Comparison of ENCODE assay signal across 8 cellular contexts in the genomic region with DNA sequence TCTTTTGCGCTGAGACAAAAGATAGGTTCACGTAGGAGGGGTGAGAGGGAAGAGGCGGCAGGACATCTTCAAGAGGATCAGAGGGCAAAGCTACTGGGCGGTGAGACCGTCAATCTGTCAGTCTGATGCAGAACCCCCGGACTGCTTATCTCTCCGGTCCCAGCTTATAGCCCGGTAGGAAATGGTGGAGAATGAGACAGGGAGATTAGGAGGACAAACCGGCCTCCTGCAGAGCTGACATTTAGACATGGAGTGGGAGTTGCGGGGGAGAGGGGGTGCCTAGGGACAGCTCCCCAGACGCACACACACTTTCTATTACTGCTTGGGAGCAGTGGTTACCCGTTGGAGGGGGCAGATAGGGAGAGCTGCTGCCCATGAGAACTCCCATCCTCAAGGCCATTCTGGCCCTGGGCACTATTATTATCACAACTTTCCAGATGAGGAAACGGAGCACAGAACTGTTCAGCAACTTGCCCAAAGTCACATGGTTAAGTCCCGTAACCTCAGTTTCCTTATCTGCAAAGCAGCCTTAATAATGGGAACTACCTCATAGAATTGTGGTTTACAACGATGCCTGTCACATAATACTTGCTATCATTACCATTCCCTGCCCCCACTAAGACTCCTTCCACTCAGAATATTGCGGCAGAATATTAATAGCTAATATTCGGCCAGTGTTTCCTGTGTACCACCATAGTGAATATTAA. TPM values are rescaled to one million over a fixed set of nuclear protein-coding genes. Genes with fewer than 3 reads are reported as not detected.
DNase-seq lines count a peak whose midpoint lies in the region; ATAC-seq and TF ChIP-seq lines count a peak whose summit lies in the region.

No MANE protein-coding gene starts in this region.

- H3K27me3 Mint-ChIP-seq in CD8-positive, alpha-beta memory T cell = peaks cover 0 to 7% of the 10 kb centered on the region in 2 donors
- H3K27me3 Mint-ChIP-seq in neural crest cell (ENCODE audit: low read depth) = no peaks in the 10 kb centered on the region

- H3K36me3 Mint-ChIP-seq in CD8-positive, alpha-beta memory T cell = peaks cover 0 to 27% (median 0%) of the 10 kb centered on the region in 3 donors
- H3K36me3 Mint-ChIP-seq in neural crest cell (ENCODE audit: low read depth) = peaks cover 10% of the 10 kb centered on the region

- H3K9ac ChIP-seq in OCI-LY3 (ENCODE audit: low read length) = peak overlapping the region; percentile 91

- no peaks in the 10 kb centered on the region for H4K20me1 ChIP-seq in OCI-LY3 (ENCODE audit: insufficient read depth, low read length)

- no peaks in the 10 kb centered on the region for H3K9me3 ChIP-seq in CD8-positive, alpha-beta memory T cell (ENCODE audit: low read length)
- H3K9me3 ChIP-seq in OCI-LY3 (ENCODE audit: insufficient read depth, low read length) = no peaks in the 10 kb centered on the region
- H3K9me3 ChIP-seq in effector memory CD4-positive, alpha-beta T cell (ENCODE audit: control insufficient read depth, low read length) = no peaks in the 10 kb centered on the region

- H3K9me3 Mint-ChIP-seq in CD8-positive, alpha-beta memory T cell = no peaks in the 10 kb centered on the region
- peaks cover 4% of the 10 kb centered on the region for H3K9me3 Mint-ChIP-seq in neural crest cell

- peaks cover 5% of the 10 kb centered on the region for H3K4me1 ChIP-seq in CD8-positive, alpha-beta memory T cell (ENCODE audit: insufficient read depth, low read length)
- H3K4me1 ChIP-seq in OCI-LY3 (ENCODE audit: low read length) = peaks cover 11% of the 10 kb centered on the region
- no peaks in the 10 kb centered on the region for H3K4me1 ChIP-seq in effector memory CD4-positive, alpha-beta T cell (ENCODE audit: control insufficient read depth, insufficient read depth, low read length, poor library complexity, severe bottlenecking)

- peak overlapping the region; percentile 87 for H3K4me3 ChIP-seq in CD8-positive, alpha-beta memory T cell (ENCODE audit: low read length)
- peak overlapping the region; percentile 95 for H3K4me3 ChIP-seq in OCI-LY3 (ENCODE audit: low read length)
- peak overlapping the region; percentile 86 for H3K4me3 ChIP-seq in effector memory CD4-positive, alpha-beta T cell (ENCODE audit: insufficient read depth, low read depth, low read length, poor library complexity, severe bottlenecking)

- ATAC-seq in GM21390 (IDR thresholded peaks at IDR 0.05; ENCODE audit: unreplicated experiment) = no peak
- no peak for ATAC-seq in HG03039 (IDR thresholded peaks at IDR 0.05; ENCODE audit: unreplicated experiment)

- POLR2A ChIA-PET in CD8-positive, alpha-beta memory T cell (lab: Charles Lee) = interaction anchor here (0.6 to 1.9 kb wide), 7 partner anchors 63 to 124 kb away, joined by 3 to 9 read pairs (median 4); a partner anchor contains a TSS

- peak overlapping the region; percentile 95 for H3K27ac ChIP-seq in CD8-positive, alpha-beta memory T cell (ENCODE audit: low read depth, low read length)
- peak overlapping the region; percentile 82 for H3K27ac ChIP-seq in OCI-LY3 (ENCODE audit: low read length)
- H3K27ac ChIP-seq in effector memory CD4-positive, alpha-beta T cell (ENCODE audit: insufficient read depth, low read length, poor library complexity, severe bottlenecking) = peak overlapping the region; percentile 91

- H3K4me3 Mint-ChIP-seq in CD8-positive, alpha-beta memory T cell = peak overlapping the region; percentile 91 to 98 (median 95)
- peak overlapping the region; percentile 96 for H3K4me3 Mint-ChIP-seq in neural crest cell

- CTCF ChIA-PET in CD8-positive, alpha-beta memory T cell (lab: Charles Lee) = interaction anchor here (0.9 to 1.8 kb wide), 3 partner anchors 63 to 152 kb away, joined by 3 to 6 read pairs (median 5); a partner anchor contains a TSS

- no peak for TF ChIP-seq CTCF in OCI-LY3 (IDR thresholded peaks at IDR 0.05; ENCODE audit: low read depth, low read length)
- TF ChIP-seq CTCF in neural crest cell (conservative IDR thresholded peaks at IDR 0.05) = no peak

- peak overlapping the region; percentile 93 for H2AFZ ChIP-seq in OCI-LY3 (ENCODE audit: low read depth, low read length)

- H3K4me2 ChIP-seq in OCI-LY3 (ENCODE audit: low read length) = peak overlapping the region; percentile 61

- H3K27me3 ChIP-seq in CD8-positive, alpha-beta memory T cell (ENCODE audit: insufficient read depth, low read length, poor library complexity, severe bottlenecking) = no peaks in the 10 kb centered on the region
- no peaks in the 10 kb centered on the region for H3K27me3 ChIP-seq in OCI-LY3 (ENCODE audit: low read depth, low read length)
- H3K27me3 ChIP-seq in effector memory CD4-positive, alpha-beta T cell (replicated peaks; ENCODE audit: control insufficient read depth, insufficient read depth, low read length, poor library complexity, severe bottlenecking) = no peaks in the 10 kb centered on the region

- H3K36me3 ChIP-seq in CD8-positive, alpha-beta memory T cell (ENCODE audit: insufficient read depth, low read length) = no peaks in the 10 kb centered on the region
- no peaks in the 10 kb centered on the region for H3K36me3 ChIP-seq in OCI-LY3 (replicated peaks; ENCODE audit: low read depth, low read length)
- no peaks in the 10 kb centered on the region for H3K36me3 ChIP-seq in effector memory CD4-positive, alpha-beta T cell (ENCODE audit: control insufficient read depth, insufficient read depth, low read length)

- peak overlapping the region; percentile 92 to 100 (median 99) for H3K27ac Mint-ChIP-seq in CD8-positive, alpha-beta memory T cell
- peak overlapping the region; percentile 95 for H3K27ac Mint-ChIP-seq in neural crest cell (ENCODE audit: unreplicated experiment)

- peaks cover 13 to 23% (median 15%) of the 10 kb centered on the region in 3 donors for H3K4me1 Mint-ChIP-seq in CD8-positive, alpha-beta memory T cell
- H3K4me1 Mint-ChIP-seq in neural crest cell = peaks cover 21% of the 10 kb centered on the region

- DNase-seq in CD8-positive, alpha-beta memory T cell = no peak
- no peak for DNase-seq in effector memory CD4-positive, alpha-beta T cell
- DNase-seq in neural crest cell (ENCODE audit: low read depth, low spot score) = no peak
- no peak for DNase-seq in cerebellar cortex (ENCODE audit: low spot score)
- DNase-seq in LoVo (ENCODE audit: low spot score) = no peak

- H3K79me2 ChIP-seq in OCI-LY3 (ENCODE audit: low read length) = peaks cover 9% of the 10 kb centered on the region; the same call in 1 of the 2 replicates

RNA-seq across cellular contexts. Expression of a gene that starts 1.1 kb away (rescaled TPM):
- 10 to 100 TPM; 53.5 to 65.0 TPM for total RNA-seq in CD8-positive, alpha-beta memory T cell
- 25.7 TPM for polyA plus RNA-seq in CD8-positive, alpha-beta memory T cell
- total RNA-seq in neural crest cell = 177 and 183 TPM in 2 replicates

RNA-seq across cellular contexts. Expression of a gene that starts 14.3 kb away (rescaled TPM):
- total RNA-seq in CD8-positive, alpha-beta memory T cell = not detected
- polyA plus RNA-seq in CD8-positive, alpha-beta memory T cell = not detected
- total RNA-seq in neural crest cell = not detected in 2 replicates

RNA-seq across cellular contexts. Expression of a gene that starts 25.6 kb away (rescaled TPM):
- total RNA-seq in CD8-positive, alpha-beta memory T cell = under 1 TPM in 1 of 2 experiments, not detected in 1; 0.18 TPM
- polyA plus RNA-seq in CD8-positive, alpha-beta memory T cell = not detected
- 0.49 and 0.50 TPM in 2 replicates for total RNA-seq in neural crest cell

RNA-seq across cellular contexts. Expression of a gene that starts 34.7 kb away (rescaled TPM):
- total RNA-seq in CD8-positive, alpha-beta memory T cell = 1 to 10 TPM; 2.3 to 3.2 TPM
- 11.1 TPM for polyA plus RNA-seq in CD8-positive, alpha-beta memory T cell
- 9.3 and 12.7 TPM in 2 replicates for total RNA-seq in neural crest cell

RNA-seq across cellular contexts. Expression of a gene that starts 39.2 kb away (rescaled TPM):
- not detected for total RNA-seq in CD8-positive, alpha-beta memory T cell
- not detected for polyA plus RNA-seq in CD8-positive, alpha-beta memory T cell
- not detected in 2 replicates for total RNA-seq in neural crest cell
